ENCODE assay signal across 1 cellular context in genomic region chr6:157813757-157814455, GRCh38.
TF ChIP-seq lines count a peak whose summit lies in the region.

No MANE protein-coding gene starts in this region.

TF ChIP-seq in IMR-90, 13 proteins besides CTCF, POLR2A, EP300 and RAD21 (continued from another document):
- TF ChIP-seq NFE2L2 (IDR thresholded peaks at IDR 0.05; ENCODE audit: low read depth, low read length) (0 out of 2 replicates have a peak, but pooled peaks have one; percentile 3), USF2 (IDR thresholded peaks at IDR 0.05; ENCODE audit: low read depth, low read length) (no peak), BHLHE40 (IDR thresholded peaks at IDR 0.05; ENCODE audit: low read depth, low read length) (peak; percentile 4; the same call in 1 of the 2 replicates), CEBPB (IDR thresholded peaks at IDR 0.05; ENCODE audit: low read depth, low read length) (no peak), RCOR1 (IDR thresholded peaks at IDR 0.05; ENCODE audit: insufficient replicate concordance, low read length) (no peak), MAZ (IDR thresholded peaks at IDR 0.05; ENCODE audit: borderline replicate concordance, low read depth, low read length) (no peak), FOS (IDR thresholded peaks at IDR 0.05; ENCODE audit: low read depth, low read length) (peak; percentile 54), MXI1 (IDR thresholded peaks at IDR 0.05; ENCODE audit: borderline replicate concordance, low read depth, low read length) (no peak)
